In genomic region chr11:64229959-64230208, GRCh38 we compare ENCODE assay signal across 8 cellular contexts. TPM values are rescaled to one million over a fixed set of nuclear protein-coding genes. Genes with fewer than 3 reads are reported as not detected.
A peak's percentile ranks its signal among the peaks of the same experiment; 100 is the strongest.
DNase-seq lines count a peak whose midpoint lies in the region; ATAC-seq and TF ChIP-seq lines count a peak whose summit lies in the region.

No MANE protein-coding gene starts in this region.

- ATAC-seq in body of pancreas: no peak
- ATAC-seq in lower lobe of right lung: no peak
- ATAC-seq in GM21367 (IDR thresholded peaks at IDR 0.05; ENCODE audit: unreplicated experiment): no peak
- no peak for ATAC-seq in sciatic nerve

- H3K4me1 ChIP-seq in body of pancreas (peaks cover 74% of the 10 kb centered on the region), lower lobe of right lung (peaks cover 67% of the 10 kb centered on the region), tibial nerve (peaks cover 0 to 77% (median 39%) of the 10 kb centered on the region in 4 donors)

- peak overlapping the region; percentile 80 for H3K4me3 Mint-ChIP-seq in activated T-cell treated with anti-CD3 and anti-CD28 coated beads, Interleukin-2, amount 50 U/mL, for 24 hours

- H3K27ac ChIP-seq in body of pancreas: peak overlapping the region; percentile 85 to 97 (median 92)
- peak overlapping the region; percentile 86 for H3K27ac ChIP-seq in lower lobe of right lung
- H3K27ac ChIP-seq in tibial nerve: peak overlapping the region; percentile 87 to 96 (median 94)

- H3K9me3 ChIP-seq in body of pancreas (no peaks in the 10 kb centered on the region), lower lobe of right lung (no peaks in the 10 kb centered on the region), tibial nerve (no peaks in the 10 kb centered on the region)

- H3K36me3 ChIP-seq in body of pancreas (replicated peaks in 1 of 2; ENCODE audit: insufficient read depth in 1 of 2, low read depth in 2 of 2) (no peaks in the 10 kb centered on the region), lower lobe of right lung (no peaks in the 10 kb centered on the region), tibial nerve (no peaks in the 10 kb centered on the region)

- TF ChIP-seq EP300 in tibial nerve (IDR thresholded peaks at IDR 0.05): no peak

- TF ChIP-seq POLR2A in body of pancreas (IDR thresholded peaks at IDR 0.05) (no peak), tibial nerve (IDR thresholded peaks at IDR 0.05) (no peak)

- peak overlapping the region; percentile 89 for H3K27ac Mint-ChIP-seq in activated T-cell treated with anti-CD3 and anti-CD28 coated beads, Interleukin-2, amount 50 U/mL, for 24 hours

- H3K9me3 Mint-ChIP-seq in activated T-cell treated with anti-CD3 and anti-CD28 coated beads, Interleukin-2, amount 50 U/mL, for 24 hours: no peaks in the 10 kb centered on the region

- no peaks in the 10 kb centered on the region for H3K27me3 ChIP-seq in body of pancreas
- no peaks in the 10 kb centered on the region for H3K27me3 ChIP-seq in lower lobe of right lung (ENCODE audit: low read depth)
- H3K27me3 ChIP-seq in tibial nerve: no peaks in the 10 kb centered on the region

- intact Hi-C loops in body of pancreas (cut with DNase I): no loop called here
- intact Hi-C loops in lower lobe of right lung (cut with DNase I): no loop called here
- intact Hi-C loops in sciatic nerve (cut with DNase I): no loop called here

- no peaks in the 10 kb centered on the region for H3K27me3 Mint-ChIP-seq in activated T-cell treated with anti-CD3 and anti-CD28 coated beads, Interleukin-2, amount 50 U/mL, for 24 hours

- H3K4me3 ChIP-seq in body of pancreas (peak overlapping the region in 1 of 2 donors; percentile 32), lower lobe of right lung (peak overlapping the region; percentile 69), tibial nerve (peak overlapping the region; percentile 50 to 79 (median 62))

- WGBS in body of pancreas, 2 donors: 26 to 31% methylated on average over 7 of the region's 7 CpGs
- 11% methylated on average over 7 of the region's 7 CpGs for WGBS in tibial nerve, 2 donors

- peaks cover 32% of the 10 kb centered on the region for H3K36me3 Mint-ChIP-seq in activated T-cell treated with anti-CD3 and anti-CD28 coated beads, Interleukin-2, amount 50 U/mL, for 24 hours (ENCODE audit: low read depth)

- TF ChIP-seq CTCF in body of pancreas (IDR thresholded peaks at IDR 0.05) (no peak), lower lobe of right lung (IDR thresholded peaks at IDR 0.05) (no peak), tibial nerve (IDR thresholded peaks at IDR 0.05) (no peak)

- no peak for DNase-seq in activated T-cell treated with anti-CD3 and anti-CD28 coated beads, Interleukin-2, amount 50 U/mL, for 24 hours
- DNase-seq in activated T-cell treated with anti-CD3 and anti-CD28 coated beads for 4 hours: no peak
- DNase-seq in body of pancreas: no peak
- DNase-seq in lower lobe of right lung: no peak
- DNase-seq in tibial nerve (ENCODE audit: low spot score in 2 of 2): no peak
- DNase-seq in SIG-M5 (lab: John Stamatoyannopoulos, UW): no peak
- no peak for DNase-seq in sciatic nerve (ENCODE audit: low spot score)

- peaks cover 52% of the 10 kb centered on the region for H3K4me1 Mint-ChIP-seq in activated T-cell treated with anti-CD3 and anti-CD28 coated beads, Interleukin-2, amount 50 U/mL, for 24 hours (ENCODE audit: low read depth)

RNA-seq across cellular contexts. Expression of gene DNAJC4, which starts 0.5 kb away (rescaled TPM):
- total RNA-seq in body of pancreas (10 to 100 TPM; 23.6 to 56.7 TPM), lower lobe of right lung (39.5 TPM), tibial nerve (10 to 100 TPM; 20.1 to 42.0 (median 25.8) TPM), sciatic nerve (30.4 TPM)

RNA-seq across cellular contexts. Expression of gene NUDT22, which starts 3.8 kb away (rescaled TPM):
- total RNA-seq in body of pancreas (10 to 100 TPM; 45.9 to 73.5 TPM), lower lobe of right lung (45.0 TPM), tibial nerve (10 to 100 TPM; 33.0 to 83.7 (median 60.2) TPM), sciatic nerve (28.0 TPM)

RNA-seq across cellular contexts. Expression of gene TRPT1, which starts 3.9 kb away (rescaled TPM):
- total RNA-seq in body of pancreas: 10 to 100 TPM; 56.3 to 75.2 TPM
- total RNA-seq in lower lobe of right lung: 27.8 TPM
- 10 to 100 TPM; 64.9 to 74.7 (median 68.7) TPM for total RNA-seq in tibial nerve
- total RNA-seq in sciatic nerve: 20.6 TPM

RNA-seq across cellular contexts. Expression of gene VEGFB, which starts 4.5 kb away (rescaled TPM):
- total RNA-seq in body of pancreas (100 to 1,000 TPM in 1 of 2 donors, 10 to 100 TPM in 1; 32.4 to 108 TPM), lower lobe of right lung (150 TPM), tibial nerve (100 to 1,000 TPM in 2 of 4 donors, 10 to 100 TPM in 2; 84.3 to 129 (median 109) TPM), sciatic nerve (134 TPM)

RNA-seq across cellular contexts. Expression of gene FKBP2, which starts 11.0 kb away (rescaled TPM):
- total RNA-seq in body of pancreas: 10 to 100 TPM; 42.0 to 92.6 TPM
- total RNA-seq in lower lobe of right lung: 48.2 TPM
- 100 to 1,000 TPM in 1 of 4 donors, 10 to 100 TPM in 3; 38.2 to 101 (median 57.8) TPM for total RNA-seq in tibial nerve
- total RNA-seq in sciatic nerve: 56.2 TPM
